8 cellular contexts compared by ENCODE assay signal in genomic region chr5:14675865-14676300, GRCh38. TPM values are rescaled to one million over a fixed set of nuclear protein-coding genes. Genes with fewer than 3 reads are reported as not detected.
DNase-seq lines count a peak whose midpoint lies in the region; ATAC-seq and TF ChIP-seq lines count a peak whose summit lies in the region.

No MANE protein-coding gene starts in this region.

- peaks cover 29% of the 10 kb centered on the region for H3K4me1 Mint-ChIP-seq in mesothelial cell of epicardium

- peaks cover 13% of the 10 kb centered on the region for H3K36me3 Mint-ChIP-seq in mesothelial cell of epicardium

- peak overlapping the region; percentile 49 for H3K27ac Mint-ChIP-seq in mesothelial cell of epicardium

- H3K4me3 ChIP-seq in right lobe of liver = no peak overlapping the region

- peak; percentile 46 for ATAC-seq in GM19035 (IDR thresholded peaks at IDR 0.05; ENCODE audit: unreplicated experiment)
- peak; percentile 55 for ATAC-seq in HG02943 (IDR thresholded peaks at IDR 0.05; ENCODE audit: low read depth, unreplicated experiment)
- ATAC-seq in right lobe of liver = no peak

- H3K4me1 ChIP-seq in right lobe of liver = peaks cover 0 to 38% (median 13%) of the 10 kb centered on the region in 4 donors

- peaks cover 0 to 17% (median 0%) of the 10 kb centered on the region in 4 donors for H3K36me3 ChIP-seq in right lobe of liver

- no peak overlapping the region for H3K27ac ChIP-seq in right lobe of liver

- no peak overlapping the region for H3K4me3 Mint-ChIP-seq in mesothelial cell of epicardium

- H3K9me3 Mint-ChIP-seq in mesothelial cell of epicardium = no peaks in the 10 kb centered on the region

- 45% methylated on average over 6 of the region's 6 CpGs for WGBS in right lobe of liver (ENCODE audit: insufficient coverage, low coverage, low lambda C conversion rate, missing lambda C conversion rate)

- no peaks in the 10 kb centered on the region for H3K27me3 ChIP-seq in right lobe of liver

- no peaks in the 10 kb centered on the region for H3K9me3 ChIP-seq in right lobe of liver

- no peak for TF ChIP-seq CTCF in mesothelial cell of epicardium (IDR thresholded peaks at IDR 0.05; ENCODE audit: unreplicated experiment)
- TF ChIP-seq CTCF in right lobe of liver (IDR thresholded peaks at IDR 0.05) = no peak

- DNase-seq in SIG-M5 treated with dmso at 0.1 percent for 504 hours (lab: John Stamatoyannopoulos, UW; ENCODE audit: unreplicated experiment) = peak; percentile 77
- DNase-seq in mesothelial cell of epicardium (ENCODE audit: low spot score in 2 of 2, unreplicated experiment in 2 of 2) = no peak
- no peak for DNase-seq in HT-29 (ENCODE audit: low spot score)
- DNase-seq in A172 (ENCODE audit: low spot score) = no peak
- DNase-seq in SW 1271 (lab: John Stamatoyannopoulos, UW) = no peak
- no peak for DNase-seq in right lobe of liver

- intact Hi-C loops in right lobe of liver (cut with DNase I) = no loop called here

- H3K27me3 Mint-ChIP-seq in mesothelial cell of epicardium (ENCODE audit: low read depth) = no peaks in the 10 kb centered on the region

- TF ChIP-seq POLR2A in right lobe of liver (IDR thresholded peaks at IDR 0.05) = no peak

RNA-seq across cellular contexts. Expression of gene OTULIN, which starts 11.4 kb away (rescaled TPM):
- total RNA-seq in mesothelial cell of epicardium (25.1 to 28.7 TPM (median 27.4 TPM) in 3 replicates), right lobe of liver (10 to 100 TPM; 25.2 to 34.8 (median 29.2) TPM)
- total RNA-seq in HT-29 (2014; rRNA removed; shearing (Covaris generic)) = 20.4 and 21.0 TPM in 2 replicates
- 34.4 and 36.1 TPM in 2 replicates for total RNA-seq in A172 (2014; rRNA removed; shearing (Covaris generic))

Comparison
In these comparisons a context has a peak if more than half of its experiments do, and no peak if none do; other contexts are left out.
1. ATAC-seq: peak in GM19035 (single experiment) and HG02943 (single experiment); none in right lobe of liver (0 of 4).